ENCODE assay signal across 19 cellular contexts in genomic region chr19:40431698-40432097, GRCh38. TPM values are rescaled to one million over a fixed set of nuclear protein-coding genes. Genes with fewer than 3 reads are reported as not detected.
DNase-seq lines count a peak whose midpoint lies in the region; ATAC-seq and TF ChIP-seq lines count a peak whose summit lies in the region.
"Had no signal": no experiment of that assay in that cellular context is flagged by ENCODE, and none has a peak within 500 bp of the region (broad histone marks: within the 10 kb centered on the region; RNA-seq: fewer than 3 reads in every experiment).

No MANE protein-coding gene starts in this region.

- H3K4me3 ChIP-seq in heart right ventricle (no peak overlapping the region), ascending aorta (no peak overlapping the region), upper lobe of right lung (no peak overlapping the region)

- TF ChIP-seq CTCF in heart right ventricle (IDR thresholded peaks at IDR 0.05), result no peak
- no peak for TF ChIP-seq CTCF in ascending aorta (IDR thresholded peaks at IDR 0.05)
- TF ChIP-seq CTCF in upper lobe of right lung (IDR thresholded peaks at IDR 0.05), result no peak
- TF ChIP-seq CTCF in GM13977 (IDR thresholded peaks at IDR 0.05; ENCODE audit: extremely low read depth, insufficient read depth, missing control alignments), result no peak

- no peaks in the 10 kb centered on the region for H3K27me3 Mint-ChIP-seq in naive thymus-derived CD8-positive, alpha-beta T cell
- H3K27me3 Mint-ChIP-seq: effector memory CD8-positive, alpha-beta T cell had no signal

- POLR2A ChIA-PET in naive thymus-derived CD8-positive, alpha-beta T cell (lab: Charles Lee), result interaction anchor here (0.7 to 4.4 kb wide), 4 partner anchors 11 to 497 kb away, joined by 3 to 32 read pairs (median 5); partner anchors contain the start of genes SERTAD3 and SPTBN4

- peak overlapping the region in 3 of 10 donors; percentile 10 to 43 (median 27) for H3K27ac Mint-ChIP-seq in naive thymus-derived CD8-positive, alpha-beta T cell
- H3K27ac Mint-ChIP-seq: effector memory CD8-positive, alpha-beta T cell had no signal

- DNase-seq in heart right ventricle, result no peak
- DNase-seq in Right ventricle myocardium superior, result no peak
- DNase-seq in ascending aorta (ENCODE audit: low spot score in 2 of 2), result no peak
- no peak for DNase-seq in naive thymus-derived CD8-positive, alpha-beta T cell
- DNase-seq in upper lobe of right lung, result no peak
- no peak for DNase-seq in GM13977 (ENCODE audit: low spot score)
- no peak for DNase-seq in NCI-H146 (lab: John Stamatoyannopoulos, UW)
- DNase-seq: activated CD4-positive, alpha-beta T cell treated with anti-CD3 and anti-CD28 coated beads, Interleukin-2, amount 50 U/mL, for 48 hours; activated gamma-delta T cell treated with Interleukin-2 at 50 U/mL for 16 hours; aorta; effector memory CD8-positive, alpha-beta T cell; IMR-90; left colon; midbrain; NCI-H1436; NCI-H2171; NCI-H524 treated with DMSO at 0.1 percent for 48 hours had no signal

- intact Hi-C loops in heart right ventricle (cut with DNase I), result no loop called here
- intact Hi-C loops in Right ventricle myocardium superior (cut with DNase I), result no loop called here
- intact Hi-C loops in ascending aorta (cut with DNase I), result no loop called here
- intact Hi-C loops in upper lobe of right lung (cut with DNase I), result no loop called here

- peak overlapping the region in 6 of 10 donors; percentile 86 to 98 (median 96) for H3K27ac ChIP-seq in heart right ventricle
- peak overlapping the region; percentile 86 to 93 for H3K27ac ChIP-seq in ascending aorta
- peak overlapping the region; percentile 95 for H3K27ac ChIP-seq in upper lobe of right lung
- H3K27ac ChIP-seq: neutrophil had no signal

- H3K4me1 Mint-ChIP-seq in naive thymus-derived CD8-positive, alpha-beta T cell, result peaks cover 7 to 30% (median 14%) of the 10 kb centered on the region in 4 donors

- H3K9me3 Mint-ChIP-seq in naive thymus-derived CD8-positive, alpha-beta T cell, result no peaks in the 10 kb centered on the region
- H3K9me3 Mint-ChIP-seq: effector memory CD8-positive, alpha-beta T cell had no signal

- peak overlapping the region in 6 of 10 donors; percentile 10 to 56 (median 17) for H3K4me3 Mint-ChIP-seq in naive thymus-derived CD8-positive, alpha-beta T cell
- H3K4me3 Mint-ChIP-seq: effector memory CD8-positive, alpha-beta T cell had no signal

- H3K9me3 ChIP-seq in heart right ventricle (no peaks in the 10 kb centered on the region), ascending aorta (no peaks in the 10 kb centered on the region), upper lobe of right lung (no peaks in the 10 kb centered on the region)
- H3K9me3 ChIP-seq: neutrophil had no signal

- ATAC-seq in heart right ventricle (no peak), Right ventricle myocardium superior (ENCODE audit: poor library complexity) (no peak), upper lobe of right lung (no peak), GM19452 (IDR thresholded peaks at IDR 0.05; ENCODE audit: unreplicated experiment) (no peak)
- no peak for ATAC-seq in naive thymus-derived CD8-positive, alpha-beta T cell
- ATAC-seq: effector memory CD8-positive, alpha-beta T cell; left colon had no signal

- H3K4me1 ChIP-seq in heart right ventricle (peaks cover 0 to 30% (median 27%) of the 10 kb centered on the region in 9 donors), ascending aorta (peaks cover 0 to 20% of the 10 kb centered on the region in 2 donors), upper lobe of right lung (peaks cover 21% of the 10 kb centered on the region)

- WGBS in heart right ventricle, 2 donors, result 89 to 97% methylated on average over 3 of the region's 3 CpGs

- no peaks in the 10 kb centered on the region for H3K36me3 Mint-ChIP-seq in naive thymus-derived CD8-positive, alpha-beta T cell

- H3K36me3 ChIP-seq in heart right ventricle (no peaks in the 10 kb centered on the region), ascending aorta (no peaks in the 10 kb centered on the region), upper lobe of right lung (no peaks in the 10 kb centered on the region)
- H3K36me3 ChIP-seq: neutrophil had no signal

- in situ Hi-C loops in GM13977 (cut with MboI; ENCODE audit: low pct_unique_long_range_greater_than_20kb, low sequenced_read_pairs, unreplicated experiment), result no loop called here

- H3K27me3 ChIP-seq in heart right ventricle (no peaks in the 10 kb centered on the region), ascending aorta (no peaks in the 10 kb centered on the region), upper lobe of right lung (no peaks in the 10 kb centered on the region)
- H3K27me3 ChIP-seq: neutrophil had no signal

RNA-seq across cellular contexts. Expression of gene SERTAD1, which starts 5.9 kb away (rescaled TPM):
- total RNA-seq in heart right ventricle (10 to 100 TPM in 3 of 10 donors, 1 to 10 TPM in 7; 6.3 to 16.8 (median 8.4) TPM), Right ventricle myocardium superior (10.9 TPM), ascending aorta (39.7 TPM), upper lobe of right lung (22.1 TPM)
- 10 to 100 TPM; 13.4 to 35.8 TPM for polyA plus RNA-seq in heart right ventricle
- total RNA-seq in naive thymus-derived CD8-positive, alpha-beta T cell, result 1 to 10 TPM; 6.2 to 8.1 TPM
- polyA plus RNA-seq in naive thymus-derived CD8-positive, alpha-beta T cell, result 10 to 100 TPM in 1 of 3 donors, 1 to 10 TPM in 2; 2.6 to 10.4 (median 3.5) TPM

RNA-seq across cellular contexts. Expression of gene SERTAD3, which starts 12.4 kb away (rescaled TPM):
- 10 to 100 TPM; 19.4 to 37.5 (median 27.4) TPM for total RNA-seq in heart right ventricle
- 10 to 100 TPM; 35.3 to 35.6 TPM for polyA plus RNA-seq in heart right ventricle
- 22.7 TPM for total RNA-seq in Right ventricle myocardium superior
- 36.9 TPM for total RNA-seq in ascending aorta
- 10 to 100 TPM in 1 of 2 experiments, 1 to 10 TPM in 1; 9.5 to 10.6 TPM for total RNA-seq in naive thymus-derived CD8-positive, alpha-beta T cell
- polyA plus RNA-seq in naive thymus-derived CD8-positive, alpha-beta T cell, result 1 to 10 TPM; 2.3 to 9.2 (median 2.9) TPM
- 32.6 TPM for total RNA-seq in upper lobe of right lung

RNA-seq across cellular contexts. Expression of gene PRX, which starts 18.5 kb away (rescaled TPM):
- total RNA-seq in heart right ventricle (1 to 10 TPM; 1.7 to 3.8 (median 2.7) TPM), Right ventricle myocardium superior (3.8 TPM), ascending aorta (3.3 TPM), upper lobe of right lung (36.2 TPM)
- 1 to 10 TPM; 2.4 to 2.7 TPM for polyA plus RNA-seq in heart right ventricle
- 1 to 10 TPM; 3.8 to 4.0 TPM for total RNA-seq in naive thymus-derived CD8-positive, alpha-beta T cell
- under 1 TPM; 0.39 to 0.49 (median 0.44) TPM for polyA plus RNA-seq in naive thymus-derived CD8-positive, alpha-beta T cell

RNA-seq across cellular contexts. Expression of gene BLVRB, which starts 33.8 kb away (rescaled TPM):
- total RNA-seq in heart right ventricle (100 to 1,000 TPM in 3 of 10 donors, 10 to 100 TPM in 7; 70.9 to 144 (median 91.4) TPM), Right ventricle myocardium superior (117 TPM), ascending aorta (295 TPM), upper lobe of right lung (132 TPM)
- polyA plus RNA-seq in heart right ventricle, result 100 to 1,000 TPM in 1 of 2 donors, 10 to 100 TPM in 1; 95.8 to 213 TPM
- 10 to 100 TPM; 11.8 to 12.8 TPM for total RNA-seq in naive thymus-derived CD8-positive, alpha-beta T cell
- polyA plus RNA-seq in naive thymus-derived CD8-positive, alpha-beta T cell, result 10 to 100 TPM; 17.3 to 27.8 (median 22.6) TPM

RNA-seq across cellular contexts. Expression of gene SPTBN4, which starts 35.1 kb away (rescaled TPM):
- total RNA-seq in heart right ventricle, result 1 to 10 TPM; 3.0 to 6.6 (median 4.9) TPM
- polyA plus RNA-seq in heart right ventricle, result 10 to 100 TPM in 1 of 2 donors, 1 to 10 TPM in 1; 3.2 to 13.8 TPM
- 4.5 TPM for total RNA-seq in Right ventricle myocardium superior
- 0.43 TPM for total RNA-seq in ascending aorta
- total RNA-seq in naive thymus-derived CD8-positive, alpha-beta T cell, result under 1 TPM; 0.47 to 0.62 TPM
- polyA plus RNA-seq in naive thymus-derived CD8-positive, alpha-beta T cell, result under 1 TPM in 1 of 3 donors, not detected in 2; 0.13 TPM
- 1.5 TPM for total RNA-seq in upper lobe of right lung
